Comparison of ENCODE assay signal across 13 cellular contexts in the genomic region with DNA sequence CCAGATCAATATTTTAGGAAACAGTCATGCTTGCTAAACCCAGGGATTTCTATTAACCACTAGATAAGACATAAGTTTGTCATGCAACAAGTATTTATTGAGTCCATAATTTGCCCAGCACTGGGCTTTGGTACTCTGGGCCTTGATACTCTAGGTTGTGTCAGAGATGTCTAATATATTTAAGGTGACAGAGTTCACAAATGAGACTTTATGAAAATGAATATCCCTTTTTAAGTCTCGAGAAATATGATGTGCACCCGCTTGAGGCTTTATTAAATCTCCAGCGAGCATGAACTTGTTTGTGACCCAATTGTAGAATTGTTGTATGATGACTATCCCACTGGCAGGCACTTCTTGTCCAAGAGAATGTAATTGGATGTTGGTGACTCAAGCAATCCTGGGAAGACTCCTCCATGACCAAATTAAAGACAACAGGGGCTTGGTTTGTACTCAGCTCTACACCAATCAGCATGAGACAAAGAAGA.
A peak's percentile ranks its signal among the peaks of the same experiment; 100 is the strongest.
DNase-seq lines count a peak whose midpoint lies in the region; ATAC-seq and TF ChIP-seq lines count a peak whose summit lies in the region.
"Had no signal": no experiment of that assay in that cellular context is flagged by ENCODE, and none has a peak within 500 bp of the region (broad histone marks: within the 10 kb centered on the region; RNA-seq: fewer than 3 reads in every experiment).

No MANE protein-coding gene starts in this region.

- no peak for TF ChIP-seq CTCF in fibroblast of lung (conservative IDR thresholded peaks at IDR 0.05 in 1 of 2, IDR thresholded peaks at IDR 0.05 in 1 of 2; ENCODE audit: low read depth in 1 of 2, low read length in 2 of 2)

- peaks cover 0 to 2% (median 0%) of the 10 kb centered on the region in 3 donors for H3K27me3 Mint-ChIP-seq in immature natural killer cell (ENCODE audit: low read depth in 3 of 3)
- H3K27me3 Mint-ChIP-seq: activated naive CD4-positive, alpha-beta T cell treated with anti-CD3 and anti-CD28 coated beads, Interleukin-2, amount 50 U/mL, for 24 hours had no signal

- no peaks in the 10 kb centered on the region for H3K36me3 ChIP-seq in fibroblast of lung (ENCODE audit: control insufficient read depth, insufficient read depth, low read length)
- H3K36me3 ChIP-seq: BLaER1, colonic mucosa had no signal

- no peak overlapping the region for H3K27ac Mint-ChIP-seq in immature natural killer cell
- H3K27ac Mint-ChIP-seq: activated naive CD4-positive, alpha-beta T cell treated with anti-CD3 and anti-CD28 coated beads, Interleukin-2, amount 50 U/mL, for 24 hours; nephron progenitor cell; T-helper 2 cell treated with Interferon-gamma antibody and Interleukin-4, amounts not matched to agents 5 μg/mL and 100 μg/mL, for 36 hours had no signal

- H3K9me3 Mint-ChIP-seq in immature natural killer cell, result peaks cover 0 to 8% (median 3%) of the 10 kb centered on the region in 6 donors
- H3K9me3 Mint-ChIP-seq: activated naive CD4-positive, alpha-beta T cell treated with anti-CD3 and anti-CD28 coated beads, Interleukin-2, amount 50 U/mL, for 24 hours; T-helper 2 cell treated with Interferon-gamma antibody and Interleukin-4, amounts not matched to agents 5 μg/mL and 100 μg/mL, for 36 hours had no signal

- H3K27ac ChIP-seq in fibroblast of lung (ENCODE audit: insufficient read depth, low read length), result no peak overlapping the region
- H3K27ac ChIP-seq: BLaER1, colonic mucosa had no signal

- H3K27me3 ChIP-seq in fibroblast of lung (ENCODE audit: control insufficient read depth, insufficient read depth, low read length), result no peaks in the 10 kb centered on the region
- H3K27me3 ChIP-seq: BLaER1, colonic mucosa had no signal

- no peaks in the 10 kb centered on the region for H3K4me1 Mint-ChIP-seq in immature natural killer cell
- H3K4me1 Mint-ChIP-seq: activated naive CD4-positive, alpha-beta T cell treated with anti-CD3 and anti-CD28 coated beads, Interleukin-2, amount 50 U/mL, for 24 hours; nephron progenitor cell had no signal

- H3K4me1 ChIP-seq in fibroblast of lung (ENCODE audit: control insufficient read depth, extremely low read depth, insufficient read depth, low read length), result no peaks in the 10 kb centered on the region
- H3K4me1 ChIP-seq: BLaER1, colonic mucosa had no signal

- no peak overlapping the region for H3K4me2 ChIP-seq in fibroblast of lung (ENCODE audit: extremely low read depth, insufficient read depth, low read length)
- H3K4me2 ChIP-seq: BLaER1 had no signal

- H3K79me2 ChIP-seq in fibroblast of lung (ENCODE audit: control insufficient read depth, insufficient read depth, low read length), result no peaks in the 10 kb centered on the region

- ATAC-seq in HG03457 (IDR thresholded peaks at IDR 0.05; ENCODE audit: unreplicated experiment), result no peak

- H3K9ac ChIP-seq in fibroblast of lung (ENCODE audit: insufficient read depth, low read length), result no peak overlapping the region
- H3K9ac ChIP-seq: BLaER1 had no signal

- H3K9me3 ChIP-seq in fibroblast of lung (ENCODE audit: control insufficient read depth, insufficient read depth, low read depth, low read length), result no peaks in the 10 kb centered on the region
- H3K9me3 ChIP-seq: BLaER1, colonic mucosa had no signal

- H3K4me3 Mint-ChIP-seq in immature natural killer cell, result no peak overlapping the region
- H3K4me3 Mint-ChIP-seq: activated naive CD4-positive, alpha-beta T cell treated with anti-CD3 and anti-CD28 coated beads, Interleukin-2, amount 50 U/mL, for 24 hours; nephron progenitor cell; T-helper 2 cell treated with Interferon-gamma antibody and Interleukin-4, amounts not matched to agents 5 μg/mL and 100 μg/mL, for 36 hours had no signal

- DNase-seq in EL (peak; percentile 93), RPMI7951 (ENCODE audit: low read depth) (peak; percentile 7), fibroblast of lung (ENCODE audit: low read depth in 2 of 2) (peak; percentile 65 to 76), skeletal muscle cell (ENCODE audit: low read depth) (peak; percentile 46), NCI-H1092 treated with DMSO at 0.1 percent for 48 hours (lab: John Stamatoyannopoulos, UW) (no peak), NCI-H2029 treated with DMSO at 0.1 percent for 48 hours (lab: John Stamatoyannopoulos, UW) (no peak), immature natural killer cell (no peak)
- DNase-seq: colonic mucosa, nephron progenitor cell had no signal

- H2AFZ ChIP-seq in fibroblast of lung (ENCODE audit: low read length), result no peak overlapping the region

- H4K20me1 ChIP-seq in fibroblast of lung (ENCODE audit: control insufficient read depth, extremely low read depth, insufficient read depth, low read length), result no peaks in the 10 kb centered on the region
- H4K20me1 ChIP-seq: BLaER1 had no signal

- H3K4me3 ChIP-seq in fibroblast of lung (replicated peaks in 1 of 4; ENCODE audit: control extremely low read depth in 1 of 4, insufficient read depth in 1 of 4, low read depth in 3 of 4, low read length in 4 of 4), result no peak overlapping the region
- H3K4me3 ChIP-seq in skeletal muscle cell (ENCODE audit: low read depth, low read length), result no peak overlapping the region
- H3K4me3 ChIP-seq: BLaER1, colonic mucosa had no signal

- no peaks in the 10 kb centered on the region for H3K36me3 Mint-ChIP-seq in immature natural killer cell
- H3K36me3 Mint-ChIP-seq: activated naive CD4-positive, alpha-beta T cell treated with anti-CD3 and anti-CD28 coated beads, Interleukin-2, amount 50 U/mL, for 24 hours had no signal

Comparison
In these comparisons a context has a peak if more than half of its experiments do, and no peak if none do; other contexts are left out.
1. DNase-seq: peak in EL (single experiment), RPMI7951 (single experiment), fibroblast of lung (2 of 2) and skeletal muscle cell (single experiment); none in NCI-H1092 treated with DMSO at 0.1 percent for 48 hours (single experiment), NCI-H2029 treated with DMSO at 0.1 percent for 48 hours (single experiment) and immature natural killer cell (0 of 3).